In genomic region chr9:134284741-134285140, GRCh38 we compare ENCODE assay signal across 26 cellular contexts.
"Had no signal": no experiment of that assay in that cellular context is flagged by ENCODE, and none has a peak within 500 bp of the region (broad histone marks: within the 10 kb centered on the region; RNA-seq: fewer than 3 reads in every experiment).

No MANE protein-coding gene starts in this region.

- H3K4me1 ChIP-seq: adrenal gland, SJCRH30 had no signal

- H3K4me2 ChIP-seq: KMS-11, SK-N-SH had no signal

- ATAC-seq: activated CD4-positive, alpha-beta T cell treated with anti-CD3 and anti-CD28 coated beads for 36 hours; activated T-helper 17 cell treated with anti-CD3 and anti-CD28 coated beads, Interleukin-2, amount 50 U/mL, for 72 hours had no signal

- H3K27me3 ChIP-seq: adrenal gland, MG63 had no signal

- H3K9me3 ChIP-seq: adrenal gland, MG63, SJCRH30, SK-N-SH had no signal

- H3K27ac ChIP-seq: adrenal gland, KMS-11, SJCRH30, WERI-Rb-1 had no signal

- H3K36me3 ChIP-seq: adrenal gland, MG63, SJCRH30, WERI-Rb-1 had no signal

- H3K9ac ChIP-seq: KMS-11, SK-N-SH had no signal

- DNase-seq: activated CD4-positive, alpha-beta memory T cell treated with anti-CD3 and anti-CD28 coated beads, Interleukin-2, amount 10 ng/mL, durations not matched to agents 7 days and 5 days; activated CD4-positive, alpha-beta T cell treated with anti-CD3 and anti-CD28 coated beads for 36 hours; activated CD4-positive, alpha-beta T cell treated with anti-CD3 and anti-CD28 coated beads, Interleukin-2, amount 50 U/mL, for 1 hour; activated gamma-delta T cell treated with Interleukin-2 at 50 U/mL for 16 hours; activated naive CD4-positive, alpha-beta T cell treated with anti-CD3 and anti-CD28 coated beads, Interleukin-2, amount 10 ng/mL, durations not matched to agents 7 days and 5 days; activated naive CD8-positive, alpha-beta T cell treated with anti-CD3 and anti-CD28 coated beads, Interleukin-2, amount 10 ng/mL, durations not matched to agents 7 days and 5 days; activated T-cell treated with anti-CD3 and anti-CD28 coated beads for 4 hours; activated T-cell treated with anti-CD3 and anti-CD28 coated beads, Interleukin-2, amount 50 U/mL, for 48 hours; adrenal gland; anterior cingulate cortex; MV-4-11; NCI-H1092 treated with DMSO at 0.1 percent for 48 hours; NCI-H1436; NCI-H1694 treated with DMSO at 0.1 percent for 48 hours; NCI-H2029 treated with DMSO at 0.1 percent for 48 hours; NCI-H345; NCI-H510A; NCI-H526 treated with DMSO at 0.1 percent for 48 hours; NCI-H82; SJCRH30; T-helper 1 cell; WERI-Rb-1 had no signal

- H3K4me3 ChIP-seq: adrenal gland, MG63, SJCRH30 had no signal
